1 cellular context compared by ENCODE assay signal in genomic region chr12:67275380-67275913, GRCh38.
A peak's percentile ranks its signal among the peaks of the same experiment; 100 is the strongest.
TF ChIP-seq lines count a peak whose summit lies in the region.

No MANE protein-coding gene starts in this region.

TF ChIP-seq in HepG2, 621 proteins besides CTCF, POLR2A, EP300 and RAD21:
- TF ChIP-seq GATAD2A (CRISPR knock-in tag; IDR thresholded peaks at IDR 0.05) (peak; percentile 61), FOXK1 (CRISPR knock-in tag; IDR thresholded peaks at IDR 0.05; ENCODE audit: borderline replicate concordance, low read depth) (0 out of 2 replicates have a peak, but pooled peaks have one; percentile 26), TEAD3 (CRISPR knock-in tag; optimal IDR thresholded peaks at IDR 0.05; ENCODE audit: borderline replicate concordance) (peak; percentile 69), ZNF747 (CRISPR knock-in tag; IDR thresholded peaks at IDR 0.05; ENCODE audit: borderline replicate concordance) (no peak), ZNF235 (CRISPR knock-in tag; IDR thresholded peaks at IDR 0.05; ENCODE audit: borderline replicate concordance) (no peak), ZBTB42 (CRISPR knock-in tag; IDR thresholded peaks at IDR 0.05) (no peak), FOXA3 (CRISPR knock-in tag; IDR thresholded peaks at IDR 0.05) (peak; percentile 46), FOSL2 (CRISPR knock-in tag; IDR thresholded peaks at IDR 0.05) (peak; percentile 77), PRPF4 (IDR thresholded peaks at IDR 0.05; ENCODE audit: low read depth, low read length, poor library complexity, severe bottlenecking) (no peak), ZBTB43 (CRISPR knock-in tag; conservative IDR thresholded peaks at IDR 0.05) (peak; percentile 96), ZNF431 (CRISPR knock-in tag; IDR thresholded peaks at IDR 0.05; ENCODE audit: borderline replicate concordance, low read depth) (no peak), ZNF362 (CRISPR knock-in tag; IDR thresholded peaks at IDR 0.05; ENCODE audit: borderline replicate concordance) (peak; percentile 45; the same call in 1 of the 2 replicates), ARID5B (CRISPR knock-in tag; IDR thresholded peaks at IDR 0.05) (peak; percentile 42), ZBTB33 (CRISPR knock-in tag; IDR thresholded peaks at IDR 0.05) (peak; percentile 83; the same call in 1 of the 2 replicates), CEBPB (IDR thresholded peaks at IDR 0.05; ENCODE audit: borderline replicate concordance, low read depth, low read length) (peak; percentile 60; the same call in 1 of the 2 replicates), SOX6 (IDR thresholded peaks at IDR 0.05) (no peak), SOX6 (CRISPR knock-in tag; IDR thresholded peaks at IDR 0.05) (peak; percentile 19; the same call in 1 of the 2 replicates), MIXL1 (CRISPR knock-in tag; IDR thresholded peaks at IDR 0.05) (peak; percentile 23; the same call in 1 of the 2 replicates), ONECUT2 (CRISPR knock-in tag; IDR thresholded peaks at IDR 0.05) (peak; percentile 69; the same call in 1 of the 2 replicates), ATF3 (CRISPR knock-in tag; IDR thresholded peaks at IDR 0.05) (0 out of 2 replicates have a peak, but pooled peaks have one; percentile 44)
